In the genomic region with DNA sequence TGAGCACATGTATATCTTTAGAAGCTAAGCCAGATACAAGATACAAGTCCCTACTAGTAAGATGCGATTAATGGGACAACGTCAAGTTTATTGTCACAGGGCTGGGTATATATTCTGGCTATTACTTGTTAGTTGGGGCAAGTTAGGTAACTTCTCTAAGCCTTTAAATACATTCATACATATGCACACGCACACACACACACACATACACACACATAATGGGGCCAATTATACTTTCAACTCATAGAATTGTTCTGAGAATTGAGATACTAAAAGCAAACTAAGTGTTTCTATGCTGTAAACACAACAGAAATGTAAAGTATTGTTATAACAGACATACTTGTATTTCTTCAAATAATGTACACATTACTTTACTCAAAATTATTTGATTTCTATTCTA, we compare ENCODE assay signal across 13 cellular contexts.
"Had no signal": no experiment of that assay in that cellular context is flagged by ENCODE, and none has a peak within 500 bp of the region (broad histone marks: within the 10 kb centered on the region; RNA-seq: fewer than 3 reads in every experiment).

No MANE protein-coding gene starts in this region.

- H3K27ac Mint-ChIP-seq: activated naive CD4-positive, alpha-beta T cell treated with anti-CD3 and anti-CD28 coated beads, Interleukin-2, amount 50 U/mL, for 72 hours; progenitor cell of endocrine pancreas had no signal

- H3K27me3 Mint-ChIP-seq: naive B cell had no signal

- H3K4me3 Mint-ChIP-seq: naive B cell had no signal

- H3K4me1 ChIP-seq: breast epithelium had no signal

- H3K9me3 ChIP-seq: breast epithelium, lower lobe of right lung, transverse colon had no signal

- H3K36me3 ChIP-seq: breast epithelium, lower lobe of right lung, transverse colon had no signal

- H3K9me3 Mint-ChIP-seq: activated naive CD4-positive, alpha-beta T cell treated with anti-CD3 and anti-CD28 coated beads, Interleukin-2, amount 50 U/mL, for 72 hours; activated T-cell treated with anti-CD3 and anti-CD28 coated beads, Interleukin-2, amount 50 U/mL, for 72 hours; immature natural killer cell; naive B cell had no signal

- H3K27me3 ChIP-seq: breast epithelium, transverse colon had no signal

- H3K27ac ChIP-seq: breast epithelium, lower lobe of right lung, transverse colon, VCaP had no signal

- H3K4me3 ChIP-seq: breast epithelium, lower lobe of right lung, transverse colon had no signal

- H3K36me3 Mint-ChIP-seq: naive B cell had no signal

- ATAC-seq: activated naive CD4-positive, alpha-beta T cell treated with anti-CD3 and anti-CD28 coated beads, Interleukin-2, amount 50 U/mL, for 72 hours; activated T-cell treated with anti-CD3 and anti-CD28 coated beads, Interleukin-2, amount 50 U/mL, for 72 hours; lower lobe of right lung; right cardiac atrium had no signal

- DNase-seq: activated CD4-positive, alpha-beta T cell treated with anti-CD3 and anti-CD28 coated beads for 4 hours; activated T-cell treated with anti-CD3 and anti-CD28 coated beads, Interleukin-2, amount 50 U/mL, for 72 hours; aorta; immature natural killer cell; lower lobe of right lung; naive B cell; right cardiac atrium; small intestine; transverse colon had no signal
